Comparison of ENCODE assay signal across 27 cellular contexts in genomic region chr14:33465952-33466700, GRCh38.
A peak's percentile ranks its signal among the peaks of the same experiment; 100 is the strongest.
DNase-seq lines count a peak whose midpoint lies in the region; ATAC-seq, FAIRE-seq and TF ChIP-seq lines count a peak whose summit lies in the region.
"Had no signal": no experiment of that assay in that cellular context is flagged by ENCODE, and none has a peak within 500 bp of the region (broad histone marks: within the 10 kb centered on the region; RNA-seq: fewer than 3 reads in every experiment).

No MANE protein-coding gene starts in this region.

- H3K4me3 ChIP-seq in PC-9, result no peak overlapping the region
- H3K4me3 ChIP-seq in fibroblast of pulmonary artery (replicated peaks; ENCODE audit: low read depth, low read length), result no peak overlapping the region
- no peak overlapping the region for H3K4me3 ChIP-seq in gastrocnemius medialis
- H3K4me3 ChIP-seq: adrenal gland, GM12878, right atrium auricular region, upper lobe of right lung had no signal

- no peaks in the 10 kb centered on the region for H3K79me2 ChIP-seq in PC-9 (ENCODE audit: low read depth)

- H3K27ac ChIP-seq in PC-9, result peak overlapping the region; percentile 47
- H3K27ac ChIP-seq in gastrocnemius medialis, result no peak overlapping the region
- H3K27ac ChIP-seq: 22Rv1, adrenal gland, right atrium auricular region, upper lobe of right lung had no signal

- H3K36me3 ChIP-seq in PC-9 (ENCODE audit: low read depth), result no peaks in the 10 kb centered on the region
- H3K36me3 ChIP-seq in gastrocnemius medialis, result no peaks in the 10 kb centered on the region
- H3K36me3 ChIP-seq: adrenal gland, right atrium auricular region, upper lobe of right lung had no signal

- intact Hi-C loops in PC-9 (cut with micrococcal nuclease; ENCODE audit: unreplicated experiment) (no loop called here), gastrocnemius medialis (cut with DNase I; ENCODE audit: low total_unique reads) (no loop called here)

- DNase-seq in DMS 273 (lab: John Stamatoyannopoulos, UW; ENCODE audit: unreplicated experiment) (peak; percentile 35), DMS 273 treated with DMSO at 0.1 percent for 48 hours (lab: John Stamatoyannopoulos, UW) (no peak), PC-9 (peak; percentile 5 to 85), fibroblast of pulmonary artery (ENCODE audit: low read depth) (peak; percentile 24), urothelium cell line (ENCODE audit: low spot score) (peak; percentile 17), gastrocnemius medialis (no peak)
- DNase-seq: activated CD8-positive, alpha-beta T cell treated with anti-CD3 and anti-CD28 coated beads, Interleukin-2, amount 10 ng/mL, durations not matched to agents 7 days and 5 days; activated naive CD4-positive, alpha-beta T cell treated with anti-CD3 and anti-CD28 coated beads for 36 hours; adrenal gland; DMS79 treated with DMSO at 0.1 percent for 48 hours; HCEC 1CT; hippocampal formation; NCI-H187; NCI-H526 treated with DMSO at 0.1 percent for 48 hours; SHP77 treated with DMSO at 0.1 percent for 48 hours; small intestine; stimulated activated CD4-positive, alpha-beta T cell treated with anti-CD3 and anti-CD28 coated beads, Interleukin-1b, Interleukin-23, amount 100 ng/mL, for 48 hours; stimulated activated naive CD8-positive, alpha-beta T cell treated with anti-CD3 and anti-CD28 coated beads, Interleukin-15, Interleukin-2, amounts not matched to agents 100 U/mL and 50 U/mL, for 24 hours; T-helper 2 cell; upper lobe of right lung had no signal

- H3F3A ChIP-seq in PC-9 (ENCODE audit: insufficient read depth, low read depth), result peaks cover 4% of the 10 kb centered on the region; the same call in 1 of the 2 replicates

- no peaks in the 10 kb centered on the region for H3K27me3 ChIP-seq in PC-9 (ENCODE audit: insufficient read depth, low read depth)
- no peaks in the 10 kb centered on the region for H3K27me3 ChIP-seq in gastrocnemius medialis
- H3K27me3 ChIP-seq: adrenal gland, right atrium auricular region, upper lobe of right lung had no signal

- H3K9me3 ChIP-seq in PC-9 (ENCODE audit: insufficient read depth, low read depth) (no peaks in the 10 kb centered on the region), gastrocnemius medialis (no peaks in the 10 kb centered on the region)
- H3K9me3 ChIP-seq: adrenal gland, right atrium auricular region, upper lobe of right lung had no signal

- FAIRE-seq in urothelium cell line (lab: Jason Lieb, UNC), result no peak
- FAIRE-seq: endothelial cell of umbilical vein, GM12878, small intestine had no signal

- H3K9me2 ChIP-seq in PC-9 (ENCODE audit: insufficient read depth), result no peaks in the 10 kb centered on the region

- CTCF ChIA-PET in PC-9 (lab: Charles Lee), result no interaction called here

- ATAC-seq in GM21360 (IDR thresholded peaks at IDR 0.05; ENCODE audit: unreplicated experiment), result no peak
- no peak for ATAC-seq in HG02981 (IDR thresholded peaks at IDR 0.05; ENCODE audit: unreplicated experiment)
- ATAC-seq in gastrocnemius medialis, result no peak
- ATAC-seq: activated CD8-positive, alpha-beta T cell treated with anti-CD3 and anti-CD28 coated beads, Interleukin-2, amount 10 ng/mL, durations not matched to agents 7 days and 5 days; GM12878; left lobe of liver; stimulated activated naive CD8-positive, alpha-beta T cell treated with anti-CD3 and anti-CD28 coated beads, Interleukin-15, Interleukin-2, amounts not matched to agents 100 U/mL and 50 U/mL, for 24 hours; upper lobe of right lung had no signal

- no peaks in the 10 kb centered on the region for H4K20me1 ChIP-seq in PC-9 (ENCODE audit: insufficient read depth)

- peak overlapping the region; percentile 71; the same call in 1 of the 2 replicates for H2AFZ ChIP-seq in PC-9

- TF ChIP-seq POLR2A in gastrocnemius medialis (IDR thresholded peaks at IDR 0.05), result no peak

- in situ Hi-C loops in gastrocnemius medialis (cut with MboI; ENCODE audit: low sequenced_read_pairs in 4 of 4), result no loop called here

- BruUV-seq in PC-9 (replicated peaks; lab: Mats Ljungman, UMichigan), result no TSS peak

- H3K4me1 ChIP-seq in PC-9 (replicated peaks; ENCODE audit: insufficient read depth), result 0 out of 2 replicates have a peak, but pooled peaks cover 14% of the 10 kb centered on the region
- peaks cover 0 to 9% of the 10 kb centered on the region in 2 donors for H3K4me1 ChIP-seq in gastrocnemius medialis
- H3K4me1 ChIP-seq: adrenal gland, right atrium auricular region, upper lobe of right lung had no signal

- POLR2A ChIA-PET in PC-9 (lab: Charles Lee; ENCODE audit: unreplicated experiment), result no interaction called here

- peak overlapping the region; percentile 42 for H3K4me2 ChIP-seq in PC-9

- TF ChIP-seq CTCF in PC-9 (conservative IDR thresholded peaks at IDR 0.05) (no peak), fibroblast of pulmonary artery (IDR thresholded peaks at IDR 0.05; ENCODE audit: low read length, missing control alignments) (no peak), gastrocnemius medialis (IDR thresholded peaks at IDR 0.05 in 4 of 5, conservative IDR thresholded peaks at IDR 0.05 in 1 of 5) (no peak)

Comparison
In these comparisons a context has a peak if more than half of its experiments do, and no peak if none do; other contexts are left out.
1. DNase-seq: peak in DMS 273 (single experiment), PC-9 (2 of 2), fibroblast of pulmonary artery (single experiment) and urothelium cell line (single experiment); none in DMS 273 treated with DMSO at 0.1 percent for 48 hours (single experiment) and gastrocnemius medialis (0 of 2).